In the genomic region with DNA sequence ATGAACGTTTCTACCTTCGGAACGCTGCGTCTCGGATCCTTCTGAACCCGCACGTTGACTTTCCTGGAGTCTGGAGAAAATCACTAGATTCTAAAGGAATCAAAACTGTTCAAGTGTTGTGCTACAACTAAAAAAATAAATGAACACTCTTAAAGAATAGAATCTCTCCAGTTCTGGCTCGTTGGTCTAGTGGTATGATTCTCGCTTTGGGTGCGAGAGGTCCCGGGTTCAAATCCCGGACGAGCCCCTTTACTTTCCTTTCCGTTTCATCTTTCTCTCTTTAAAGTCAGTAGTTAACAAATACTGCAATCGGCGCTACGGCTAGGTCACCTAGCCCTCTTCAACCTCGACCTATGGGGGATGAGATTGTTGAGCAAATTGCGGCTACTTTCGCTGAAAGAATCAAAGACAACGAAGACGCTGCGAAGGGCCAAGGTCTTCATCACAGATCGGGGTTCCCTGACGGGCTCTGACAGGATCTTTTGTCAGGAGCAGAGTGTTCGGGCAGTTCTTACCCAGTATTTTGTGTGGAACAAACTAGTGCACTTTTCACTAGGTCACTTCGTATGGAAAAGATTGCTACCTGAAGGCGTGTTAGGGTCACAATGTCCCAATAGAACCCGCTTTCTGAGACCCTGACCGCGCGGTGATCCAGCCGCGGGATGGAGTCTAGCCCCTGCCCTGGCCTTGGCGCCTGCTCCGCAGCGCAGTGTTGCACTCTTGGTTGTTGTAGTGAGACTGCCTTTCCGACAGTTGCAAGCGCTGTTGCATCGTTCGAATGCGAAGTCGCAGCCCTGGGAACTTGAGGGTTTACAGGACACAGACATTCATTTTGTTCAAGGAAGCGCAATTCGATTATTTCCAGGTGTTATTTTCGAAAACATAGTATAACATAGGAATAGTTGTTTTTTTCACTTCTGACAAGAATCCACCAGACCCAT, we compare ENCODE assay signal across 9 cellular contexts. TPM values are rescaled to one million over a fixed set of nuclear protein-coding genes. Genes with fewer than 3 reads are reported as not detected.
DNase-seq lines count a peak whose midpoint lies in the region; ATAC-seq and TF ChIP-seq lines count a peak whose summit lies in the region.
"Had no signal": no experiment of that assay in that cellular context is flagged by ENCODE, and none has a peak within 500 bp of the region (broad histone marks: within the 10 kb centered on the region; RNA-seq: fewer than 3 reads in every experiment).

No MANE protein-coding gene starts in this region.

- H3K27me3 ChIP-seq in A673 (replicated peaks; ENCODE audit: insufficient read depth, low read depth, low read length, poor library complexity) (peaks cover 6% of the 10 kb centered on the region), tibial artery (no peaks in the 10 kb centered on the region)

- H3K9me3 ChIP-seq in A673 (ENCODE audit: low read depth, low read length, poor library complexity, severe bottlenecking) (no peaks in the 10 kb centered on the region), tibial artery (no peaks in the 10 kb centered on the region)

- H3K36me3 ChIP-seq in A673 (ENCODE audit: insufficient read depth, low read length, poor library complexity, severe bottlenecking) (no peaks in the 10 kb centered on the region), tibial artery (no peaks in the 10 kb centered on the region)

- H3K4me3 Mint-ChIP-seq in nephron, result peak overlapping the region; percentile 83 to 91 (median 88)

- no TSS peak for BruUV-seq in A673 (replicated peaks; lab: Mats Ljungman, UMichigan)

- peak; percentile 58 for ATAC-seq in GM18861 (IDR thresholded peaks at IDR 0.05; ENCODE audit: unreplicated experiment)
- peak; percentile 71 for ATAC-seq in HG03196 (IDR thresholded peaks at IDR 0.05; ENCODE audit: unreplicated experiment)

- H3K27ac ChIP-seq in A673 (ENCODE audit: low read depth, low read length, poor library complexity, severe bottlenecking) (no peak overlapping the region), tibial artery (no peak overlapping the region)

- DNase-seq in A673 (ENCODE audit: low spot score) (peak; percentile 96), NOMO-1 treated with DMSO at 0.1 percent for 48 hours (lab: John Stamatoyannopoulos, UW; ENCODE audit: unreplicated experiment) (peak; percentile 75), fibroblast of mammary gland (ENCODE audit: low read depth) (peak; percentile 91), tibial artery (peak in 1 of 2 donors; percentile 36)
- peak; percentile 51 for DNase-seq in activated CD8-positive, alpha-beta memory T cell treated with anti-CD3 and anti-CD28 coated beads, Interleukin-2, amount 50 U/mL, for 4 hours

- peaks cover 30% of the 10 kb centered on the region for H3K4me1 Mint-ChIP-seq in nephron

- CTCF ChIA-PET in A673 (lab: Charles Lee), result interaction anchor here (0.7 kb wide), 1 partner anchor 11 kb away, joined by 11 read pairs; no protein-coding TSS in a partner anchor

- peaks cover 6% of the 10 kb centered on the region for H3K9me3 Mint-ChIP-seq in nephron

- peaks cover 91% of the 10 kb centered on the region for H3K27me3 Mint-ChIP-seq in nephron (ENCODE audit: low read depth)

- no peak for TF ChIP-seq CTCF in A673 (conservative IDR thresholded peaks at IDR 0.05; ENCODE audit: low read depth, low read length)
- no peak for TF ChIP-seq CTCF in fibroblast of mammary gland (conservative IDR thresholded peaks at IDR 0.05; ENCODE audit: control insufficient read depth, insufficient read depth, low read depth, low read length)
- TF ChIP-seq CTCF in nephron (IDR thresholded peaks at IDR 0.05; ENCODE audit: unreplicated experiment in 3 of 3), result no peak
- TF ChIP-seq CTCF in tibial artery (IDR thresholded peaks at IDR 0.05), result no peak

- no peaks in the 10 kb centered on the region for H3K36me3 Mint-ChIP-seq in nephron (ENCODE audit: low read depth)

- H3K4me1 ChIP-seq in A673 (ENCODE audit: insufficient read depth, low read length, poor library complexity, severe bottlenecking) (peaks cover 5% of the 10 kb centered on the region), tibial artery (peaks cover 0 to 31% (median 20%) of the 10 kb centered on the region in 4 donors)

- intact Hi-C loops in A673 (cut with micrococcal nuclease; ENCODE audit: unreplicated experiment), result loop anchor here (1.0 to 2.0 kb wide), 2 partner anchors 48 to 338 kb away; no protein-coding TSS in a partner anchor
- intact Hi-C loops in tibial artery (cut with DNase I; ENCODE audit: low total_unique reads), result no loop called here

- peak overlapping the region; percentile 58 for H3K4me3 ChIP-seq in A673 (ENCODE audit: low read depth, low read length, poor library complexity, severe bottlenecking)
- H3K4me3 ChIP-seq in fibroblast of mammary gland (ENCODE audit: control insufficient read depth, low read depth, low read length), result peak overlapping the region; percentile 54
- H3K4me3 ChIP-seq in tibial artery, result peak overlapping the region; percentile 20 to 48

- no peak overlapping the region for H3K27ac Mint-ChIP-seq in nephron

- POLR2A ChIA-PET in A673 (lab: Charles Lee; ENCODE audit: low non-redundant PET), result no interaction called here

RNA-seq across cellular contexts. Expression of gene OR6S1, which starts 8.4 kb away (rescaled TPM):
- not detected in 2 replicates for total RNA-seq in A673 (2021)
- total RNA-seq: subcutaneous adipose tissue had no signal

RNA-seq across cellular contexts. Expression of gene RNASE12, which starts 41.9 kb away (rescaled TPM):
- total RNA-seq in A673 (2021), result not detected in 2 replicates
- total RNA-seq: subcutaneous adipose tissue had no signal

RNA-seq across cellular contexts. Expression of gene RNASE11, which starts 45.3 kb away (rescaled TPM):
- not detected in 2 replicates for total RNA-seq in A673 (2021)
- total RNA-seq: subcutaneous adipose tissue had no signal

RNA-seq across cellular contexts. Expression of gene RNASE4, which starts 51.3 kb away (rescaled TPM):
- 0.75 and 1.8 TPM in 2 replicates for total RNA-seq in A673 (2021)

RNA-seq across cellular contexts. Expression of gene ANG, which starts 55.5 kb away (rescaled TPM):
- 0.71 and 2.2 TPM in 2 replicates for total RNA-seq in A673 (2021)
